3 cellular contexts compared by ENCODE assay signal in genomic region chr4:172868271-172868670, GRCh38.
"Had no signal": no experiment of that assay in that cellular context is flagged by ENCODE, and none has a peak within 500 bp of the region (broad histone marks: within the 10 kb centered on the region; RNA-seq: fewer than 3 reads in every experiment).

No MANE protein-coding gene starts in this region.

- DNase-seq: GDM1, GF-D8 had no signal

- H3K4me3 ChIP-seq: GM12878 had no signal

- ATAC-seq: GM12878 had no signal
